Comparison of ENCODE assay signal across 1 cellular context in the genomic region with DNA sequence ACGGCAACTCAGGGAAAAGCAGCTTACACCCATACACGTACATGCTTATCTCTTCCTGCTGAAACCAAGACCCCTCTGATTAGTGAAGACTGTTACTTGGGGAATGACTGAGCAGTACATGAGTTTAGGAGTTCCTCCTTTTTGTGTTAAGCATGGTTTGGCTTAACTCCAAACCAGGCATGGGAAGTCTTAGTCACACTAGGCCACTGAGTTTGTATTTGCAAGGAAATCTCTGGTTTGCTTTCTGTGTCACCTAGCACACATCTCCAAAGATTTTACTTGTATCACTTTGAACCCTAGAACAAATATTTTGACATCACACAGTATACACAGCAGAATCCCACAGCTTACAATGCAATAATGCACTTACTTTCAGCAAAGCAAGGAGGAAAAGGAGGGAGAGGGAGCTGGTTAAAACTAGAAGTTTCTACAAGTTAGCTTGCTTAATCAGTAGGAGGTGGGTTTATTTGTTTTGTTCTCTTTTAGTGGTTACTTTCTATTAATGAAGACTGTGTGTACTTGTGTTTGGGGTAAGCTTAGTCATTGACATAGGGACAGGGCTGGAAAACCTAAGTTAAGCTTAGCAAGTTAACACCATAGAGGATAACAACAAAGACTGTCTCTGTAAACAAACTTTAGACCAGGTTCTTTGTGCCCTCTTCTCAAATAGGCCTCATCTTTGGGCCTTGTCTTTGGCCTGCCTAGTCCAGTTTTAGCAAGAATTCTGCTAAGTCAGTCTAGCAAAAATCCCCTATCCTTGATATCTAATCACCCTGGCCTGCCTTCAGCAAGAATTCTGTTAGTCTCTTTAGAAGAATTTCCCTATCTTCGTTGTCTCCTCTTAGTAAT.
TF ChIP-seq lines count a peak whose summit lies in the region.

No MANE protein-coding gene starts in this region.

TF ChIP-seq in K562, 482 proteins besides CTCF, POLR2A, EP300 and RAD21 (continued from another document):
- no peak for TF ChIP-seq FOXK1 (CRISPR knock-in tag; IDR thresholded peaks at IDR 0.05; ENCODE audit: borderline replicate concordance)
- TF ChIP-seq, protein P1, sequence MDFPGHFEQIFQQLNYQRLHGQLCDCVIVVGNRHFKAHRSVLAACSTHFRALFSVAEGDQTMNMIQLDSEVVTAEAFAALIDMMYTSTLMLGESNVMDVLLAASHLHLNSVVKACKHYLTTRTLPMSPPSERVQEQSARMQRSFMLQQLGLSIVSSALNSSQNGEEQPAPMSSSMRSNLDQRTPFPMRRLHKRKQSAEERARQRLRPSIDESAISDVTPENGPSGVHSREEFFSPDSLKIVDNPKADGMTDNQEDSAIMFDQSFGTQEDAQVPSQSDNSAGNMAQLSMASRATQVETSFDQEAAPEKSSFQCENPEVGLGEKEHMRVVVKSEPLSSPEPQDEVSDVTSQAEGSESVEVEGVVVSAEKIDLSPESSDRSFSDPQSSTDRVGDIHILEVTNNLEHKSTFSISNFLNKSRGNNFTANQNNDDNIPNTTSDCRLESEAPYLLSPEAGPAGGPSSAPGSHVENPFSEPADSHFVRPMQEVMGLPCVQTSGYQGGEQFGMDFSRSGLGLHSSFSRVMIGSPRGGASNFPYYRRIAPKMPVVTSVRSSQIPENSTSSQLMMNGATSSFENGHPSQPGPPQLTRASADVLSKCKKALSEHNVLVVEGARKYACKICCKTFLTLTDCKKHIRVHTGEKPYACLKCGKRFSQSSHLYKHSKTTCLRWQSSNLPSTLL (IDR thresholded peaks at IDR 0.05), result no peak
- no peak for TF ChIP-seq NCOA2 (IDR thresholded peaks at IDR 0.05; ENCODE audit: partially characterized antibody in 2 of 2)
- TF ChIP-seq FOXM1 (IDR thresholded peaks at IDR 0.05; ENCODE audit: low read depth), result no peak
- TF ChIP-seq FOXM1 (CRISPR knock-in tag; IDR thresholded peaks at IDR 0.05; ENCODE audit: low read depth), result no peak
- TF ChIP-seq SMARCB1 (IDR thresholded peaks at IDR 0.05; ENCODE audit: insufficient read length, low read depth), result no peak
- TF ChIP-seq SPI1 (IDR thresholded peaks at IDR 0.05; ENCODE audit: borderline replicate concordance, low read depth, low read length), result peak; percentile 97
- no peak for TF ChIP-seq MTF1 (CRISPR knock-in tag; IDR thresholded peaks at IDR 0.05; ENCODE audit: borderline replicate concordance)
- TF ChIP-seq CBFA2T2 (conservative IDR thresholded peaks at IDR 0.05), result peak; percentile 49; the same call in 1 of the 2 replicates
- TF ChIP-seq, protein P2, sequence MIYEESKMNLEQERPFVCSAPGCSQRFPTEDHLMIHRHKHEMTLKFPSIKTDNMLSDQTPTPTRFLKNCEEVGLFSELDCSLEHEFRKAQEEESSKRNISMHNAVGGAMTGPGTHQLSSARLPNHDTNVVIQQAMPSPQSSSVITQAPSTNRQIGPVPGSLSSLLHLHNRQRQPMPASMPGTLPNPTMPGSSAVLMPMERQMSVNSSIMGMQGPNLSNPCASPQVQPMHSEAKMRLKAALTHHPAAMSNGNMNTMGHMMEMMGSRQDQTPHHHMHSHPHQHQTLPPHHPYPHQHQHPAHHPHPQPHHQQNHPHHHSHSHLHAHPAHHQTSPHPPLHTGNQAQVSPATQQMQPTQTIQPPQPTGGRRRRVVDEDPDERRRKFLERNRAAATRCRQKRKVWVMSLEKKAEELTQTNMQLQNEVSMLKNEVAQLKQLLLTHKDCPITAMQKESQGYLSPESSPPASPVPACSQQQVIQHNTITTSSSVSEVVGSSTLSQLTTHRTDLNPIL (CRISPR knock-in tag; IDR thresholded peaks at IDR 0.05), result no peak
- TF ChIP-seq CHCHD3 (CRISPR knock-in tag; IDR thresholded peaks at IDR 0.05), result no peak
- TF ChIP-seq, protein P3, sequence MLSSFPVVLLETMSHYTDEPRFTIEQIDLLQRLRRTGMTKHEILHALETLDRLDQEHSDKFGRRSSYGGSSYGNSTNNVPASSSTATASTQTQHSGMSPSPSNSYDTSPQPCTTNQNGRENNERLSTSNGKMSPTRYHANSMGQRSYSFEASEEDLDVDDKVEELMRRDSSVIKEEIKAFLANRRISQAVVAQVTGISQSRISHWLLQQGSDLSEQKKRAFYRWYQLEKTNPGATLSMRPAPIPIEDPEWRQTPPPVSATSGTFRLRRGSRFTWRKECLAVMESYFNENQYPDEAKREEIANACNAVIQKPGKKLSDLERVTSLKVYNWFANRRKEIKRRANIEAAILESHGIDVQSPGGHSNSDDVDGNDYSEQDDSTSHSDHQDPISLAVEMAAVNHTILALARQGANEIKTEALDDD (IDR thresholded peaks at IDR 0.05), result peak; percentile 99
- no peak for TF ChIP-seq HDAC6 (IDR thresholded peaks at IDR 0.05; ENCODE audit: low read depth, low read length)
- TF ChIP-seq HDGF (IDR thresholded peaks at IDR 0.05), result no peak
- TF ChIP-seq, protein P4, sequence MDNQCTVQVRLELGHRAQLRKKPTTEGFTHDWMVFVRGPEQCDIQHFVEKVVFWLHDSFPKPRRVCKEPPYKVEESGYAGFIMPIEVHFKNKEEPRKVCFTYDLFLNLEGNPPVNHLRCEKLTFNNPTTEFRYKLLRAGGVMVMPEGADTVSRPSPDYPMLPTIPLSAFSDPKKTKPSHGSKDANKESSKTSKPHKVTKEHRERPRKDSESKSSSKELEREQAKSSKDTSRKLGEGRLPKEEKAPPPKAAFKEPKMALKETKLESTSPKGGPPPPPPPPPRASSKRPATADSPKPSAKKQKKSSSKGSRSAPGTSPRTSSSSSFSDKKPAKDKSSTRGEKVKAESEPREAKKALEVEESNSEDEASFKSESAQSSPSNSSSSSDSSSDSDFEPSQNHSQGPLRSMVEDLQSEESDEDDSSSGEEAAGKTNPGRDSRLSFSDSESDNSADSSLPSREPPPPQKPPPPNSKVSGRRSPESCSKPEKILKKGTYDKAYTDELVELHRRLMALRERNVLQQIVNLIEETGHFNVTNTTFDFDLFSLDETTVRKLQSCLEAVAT (IDR thresholded peaks at IDR 0.05), result no peak
- TF ChIP-seq, protein P5, sequence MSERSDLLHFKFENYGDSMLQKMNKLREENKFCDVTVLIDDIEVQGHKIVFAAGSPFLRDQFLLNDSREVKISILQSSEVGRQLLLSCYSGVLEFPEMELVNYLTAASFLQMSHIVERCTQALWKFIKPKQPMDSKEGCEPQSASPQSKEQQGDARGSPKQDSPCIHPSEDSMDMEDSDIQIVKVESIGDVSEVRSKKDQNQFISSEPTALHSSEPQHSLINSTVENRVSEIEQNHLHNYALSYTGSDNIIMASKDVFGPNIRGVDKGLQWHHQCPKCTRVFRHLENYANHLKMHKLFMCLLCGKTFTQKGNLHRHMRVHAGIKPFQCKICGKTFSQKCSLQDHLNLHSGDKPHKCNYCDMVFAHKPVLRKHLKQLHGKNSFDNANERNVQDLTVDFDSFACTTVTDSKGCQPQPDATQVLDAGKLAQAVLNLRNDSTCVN (CRISPR knock-in tag; IDR thresholded peaks at IDR 0.05), result no peak
- TF ChIP-seq ZNF699 (CRISPR knock-in tag; IDR thresholded peaks at IDR 0.05; ENCODE audit: insufficient replicate concordance), result no peak
- TF ChIP-seq CBFB (CRISPR knock-in tag; IDR thresholded peaks at IDR 0.05), result no peak
- no peak for TF ChIP-seq HCFC1 (IDR thresholded peaks at IDR 0.05; ENCODE audit: low read depth, low read length)
- TF ChIP-seq, protein P6, sequence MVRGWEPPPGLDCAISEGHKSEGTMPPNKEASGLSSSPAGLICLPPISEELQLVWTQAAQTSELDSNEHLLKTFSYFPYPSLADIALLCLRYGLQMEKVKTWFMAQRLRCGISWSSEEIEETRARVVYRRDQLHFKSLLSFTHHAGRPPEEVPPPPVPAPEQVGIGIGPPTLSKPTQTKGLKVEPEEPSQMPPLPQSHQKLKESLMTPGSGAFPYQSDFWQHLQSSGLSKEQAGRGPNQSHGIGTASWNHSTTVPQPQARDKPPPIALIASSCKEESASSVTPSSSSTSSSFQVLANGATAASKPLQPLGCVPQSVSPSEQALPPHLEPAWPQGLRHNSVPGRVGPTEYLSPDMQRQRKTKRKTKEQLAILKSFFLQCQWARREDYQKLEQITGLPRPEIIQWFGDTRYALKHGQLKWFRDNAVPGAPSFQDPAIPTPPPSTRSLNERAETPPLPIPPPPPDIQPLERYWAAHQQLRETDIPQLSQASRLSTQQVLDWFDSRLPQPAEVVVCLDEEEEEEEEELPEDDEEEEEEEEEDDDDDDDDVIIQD (CRISPR knock-in tag; IDR thresholded peaks at IDR 0.05), result no peak
- TF ChIP-seq KHSRP (IDR thresholded peaks at IDR 0.05), result no peak
- TF ChIP-seq TCF7 (IDR thresholded peaks at IDR 0.05; ENCODE audit: borderline replicate concordance), result no peak
- no peak for TF ChIP-seq TGIF2 (CRISPR knock-in tag; IDR thresholded peaks at IDR 0.05)
- TF ChIP-seq POLR2B (IDR thresholded peaks at IDR 0.05; ENCODE audit: low read depth, partially characterized antibody), result no peak
- TF ChIP-seq, protein P7, sequence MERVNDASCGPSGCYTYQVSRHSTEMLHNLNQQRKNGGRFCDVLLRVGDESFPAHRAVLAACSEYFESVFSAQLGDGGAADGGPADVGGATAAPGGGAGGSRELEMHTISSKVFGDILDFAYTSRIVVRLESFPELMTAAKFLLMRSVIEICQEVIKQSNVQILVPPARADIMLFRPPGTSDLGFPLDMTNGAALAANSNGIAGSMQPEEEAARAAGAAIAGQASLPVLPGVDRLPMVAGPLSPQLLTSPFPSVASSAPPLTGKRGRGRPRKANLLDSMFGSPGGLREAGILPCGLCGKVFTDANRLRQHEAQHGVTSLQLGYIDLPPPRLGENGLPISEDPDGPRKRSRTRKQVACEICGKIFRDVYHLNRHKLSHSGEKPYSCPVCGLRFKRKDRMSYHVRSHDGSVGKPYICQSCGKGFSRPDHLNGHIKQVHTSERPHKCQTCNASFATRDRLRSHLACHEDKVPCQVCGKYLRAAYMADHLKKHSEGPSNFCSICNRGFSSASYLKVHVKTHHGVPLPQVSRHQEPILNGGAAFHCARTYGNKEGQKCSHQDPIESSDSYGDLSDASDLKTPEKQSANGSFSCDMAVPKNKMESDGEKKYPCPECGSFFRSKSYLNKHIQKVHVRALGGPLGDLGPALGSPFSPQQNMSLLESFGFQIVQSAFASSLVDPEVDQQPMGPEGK (CRISPR knock-in tag; IDR thresholded peaks at IDR 0.05; ENCODE audit: borderline replicate concordance), result no peak
- TF ChIP-seq, protein P8, sequence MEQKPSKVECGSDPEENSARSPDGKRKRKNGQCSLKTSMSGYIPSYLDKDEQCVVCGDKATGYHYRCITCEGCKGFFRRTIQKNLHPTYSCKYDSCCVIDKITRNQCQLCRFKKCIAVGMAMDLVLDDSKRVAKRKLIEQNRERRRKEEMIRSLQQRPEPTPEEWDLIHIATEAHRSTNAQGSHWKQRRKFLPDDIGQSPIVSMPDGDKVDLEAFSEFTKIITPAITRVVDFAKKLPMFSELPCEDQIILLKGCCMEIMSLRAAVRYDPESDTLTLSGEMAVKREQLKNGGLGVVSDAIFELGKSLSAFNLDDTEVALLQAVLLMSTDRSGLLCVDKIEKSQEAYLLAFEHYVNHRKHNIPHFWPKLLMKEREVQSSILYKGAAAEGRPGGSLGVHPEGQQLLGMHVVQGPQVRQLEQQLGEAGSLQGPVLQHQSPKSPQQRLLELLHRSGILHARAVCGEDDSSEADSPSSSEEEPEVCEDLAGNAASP (IDR thresholded peaks at IDR 0.05), result no peak
- TF ChIP-seq RBFOX2 (IDR thresholded peaks at IDR 0.05; ENCODE audit: low read depth, low read length), result no peak
- no peak for TF ChIP-seq POLR2G (IDR thresholded peaks at IDR 0.05; ENCODE audit: low read depth, low read length)
- no peak for TF ChIP-seq ZNF561 (CRISPR knock-in tag; conservative IDR thresholded peaks at IDR 0.05)
- TF ChIP-seq, protein P9, sequence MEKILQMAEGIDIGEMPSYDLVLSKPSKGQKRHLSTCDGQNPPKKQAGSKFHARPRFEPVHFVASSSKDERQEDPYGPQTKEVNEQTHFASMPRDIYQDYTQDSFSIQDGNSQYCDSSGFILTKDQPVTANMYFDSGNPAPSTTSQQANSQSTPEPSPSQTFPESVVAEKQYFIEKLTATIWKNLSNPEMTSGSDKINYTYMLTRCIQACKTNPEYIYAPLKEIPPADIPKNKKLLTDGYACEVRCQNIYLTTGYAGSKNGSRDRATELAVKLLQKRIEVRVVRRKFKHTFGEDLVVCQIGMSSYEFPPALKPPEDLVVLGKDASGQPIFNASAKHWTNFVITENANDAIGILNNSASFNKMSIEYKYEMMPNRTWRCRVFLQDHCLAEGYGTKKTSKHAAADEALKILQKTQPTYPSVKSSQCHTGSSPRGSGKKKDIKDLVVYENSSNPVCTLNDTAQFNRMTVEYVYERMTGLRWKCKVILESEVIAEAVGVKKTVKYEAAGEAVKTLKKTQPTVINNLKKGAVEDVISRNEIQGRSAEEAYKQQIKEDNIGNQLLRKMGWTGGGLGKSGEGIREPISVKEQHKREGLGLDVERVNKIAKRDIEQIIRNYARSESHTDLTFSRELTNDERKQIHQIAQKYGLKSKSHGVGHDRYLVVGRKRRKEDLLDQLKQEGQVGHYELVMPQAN (IDR thresholded peaks at IDR 0.05; ENCODE audit: borderline replicate concordance), result no peak
- TF ChIP-seq, protein P10, sequence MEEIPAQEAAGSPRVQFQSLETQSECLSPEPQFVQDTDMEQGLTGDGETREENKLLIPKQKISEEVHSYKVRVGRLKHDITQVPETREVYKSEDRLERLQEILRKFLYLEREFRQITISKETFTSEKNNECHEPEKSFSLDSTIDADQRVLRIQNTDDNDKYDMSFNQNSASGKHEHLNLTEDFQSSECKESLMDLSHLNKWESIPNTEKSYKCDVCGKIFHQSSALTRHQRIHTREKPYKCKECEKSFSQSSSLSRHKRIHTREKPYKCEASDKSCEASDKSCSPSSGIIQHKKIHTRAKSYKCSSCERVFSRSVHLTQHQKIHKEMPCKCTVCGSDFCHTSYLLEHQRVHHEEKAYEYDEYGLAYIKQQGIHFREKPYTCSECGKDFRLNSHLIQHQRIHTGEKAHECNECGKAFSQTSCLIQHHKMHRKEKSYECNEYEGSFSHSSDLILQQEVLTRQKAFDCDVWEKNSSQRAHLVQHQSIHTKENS (CRISPR knock-in tag; IDR thresholded peaks at IDR 0.05), result no peak
- TF ChIP-seq NR1H2 (CRISPR knock-in tag; IDR thresholded peaks at IDR 0.05), result no peak
- no peak for TF ChIP-seq ZNF445 (CRISPR knock-in tag; IDR thresholded peaks at IDR 0.05; ENCODE audit: low read depth)
- no peak for TF ChIP-seq NFE2L1 (tag; IDR thresholded peaks at IDR 0.05; ENCODE audit: borderline replicate concordance, low read depth)
- TF ChIP-seq, protein P11, sequence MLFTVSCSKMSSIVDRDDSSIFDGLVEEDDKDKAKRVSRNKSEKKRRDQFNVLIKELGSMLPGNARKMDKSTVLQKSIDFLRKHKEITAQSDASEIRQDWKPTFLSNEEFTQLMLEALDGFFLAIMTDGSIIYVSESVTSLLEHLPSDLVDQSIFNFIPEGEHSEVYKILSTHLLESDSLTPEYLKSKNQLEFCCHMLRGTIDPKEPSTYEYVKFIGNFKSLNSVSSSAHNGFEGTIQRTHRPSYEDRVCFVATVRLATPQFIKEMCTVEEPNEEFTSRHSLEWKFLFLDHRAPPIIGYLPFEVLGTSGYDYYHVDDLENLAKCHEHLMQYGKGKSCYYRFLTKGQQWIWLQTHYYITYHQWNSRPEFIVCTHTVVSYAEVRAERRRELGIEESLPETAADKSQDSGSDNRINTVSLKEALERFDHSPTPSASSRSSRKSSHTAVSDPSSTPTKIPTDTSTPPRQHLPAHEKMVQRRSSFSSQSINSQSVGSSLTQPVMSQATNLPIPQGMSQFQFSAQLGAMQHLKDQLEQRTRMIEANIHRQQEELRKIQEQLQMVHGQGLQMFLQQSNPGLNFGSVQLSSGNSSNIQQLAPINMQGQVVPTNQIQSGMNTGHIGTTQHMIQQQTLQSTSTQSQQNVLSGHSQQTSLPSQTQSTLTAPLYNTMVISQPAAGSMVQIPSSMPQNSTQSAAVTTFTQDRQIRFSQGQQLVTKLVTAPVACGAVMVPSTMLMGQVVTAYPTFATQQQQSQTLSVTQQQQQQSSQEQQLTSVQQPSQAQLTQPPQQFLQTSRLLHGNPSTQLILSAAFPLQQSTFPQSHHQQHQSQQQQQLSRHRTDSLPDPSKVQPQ (CRISPR knock-in tag; IDR thresholded peaks at IDR 0.05; ENCODE audit: borderline replicate concordance), result no peak
